21 cellular contexts compared by ENCODE assay signal in genomic region chr1:210899676-210900075, GRCh38.
"Had no signal": no experiment of that assay in that cellular context is flagged by ENCODE, and none has a peak within 500 bp of the region (broad histone marks: within the 10 kb centered on the region; RNA-seq: fewer than 3 reads in every experiment).

No MANE protein-coding gene starts in this region.

- H3K27me3 ChIP-seq: SJSA1 had no signal

- H3K36me3 ChIP-seq: SJSA1 had no signal

- H3K4me1 ChIP-seq: SJSA1 had no signal

- H3K9me3 ChIP-seq: SJSA1 had no signal

- H3K4me3 ChIP-seq: SJSA1, SK-N-MC had no signal

- DNase-seq: KBM-7, MV-4-11, NCI-H1048, NCI-H1105, NCI-H1417, NCI-H1436 treated with DMSO at 0.1 percent for 48 hours, NCI-H1694, NCI-H187 treated with DMSO at 0.1 percent for 48 hours, NCI-H2029 treated with DMSO at 0.1 percent for 48 hours, NCI-H2227 treated with DMSO at 0.1 percent for 48 hours, NCI-H524, NCI-H69, NCI-H774, Right ventricle myocardium superior, RPMI8226, SIG-M5 had no signal

- H3K27ac ChIP-seq: HL-60, SJSA1, SK-N-MC had no signal

- FAIRE-seq: HTR-8/SVneo, RCC 7860 had no signal
